15 cellular contexts compared by ENCODE assay signal in the genomic region with DNA sequence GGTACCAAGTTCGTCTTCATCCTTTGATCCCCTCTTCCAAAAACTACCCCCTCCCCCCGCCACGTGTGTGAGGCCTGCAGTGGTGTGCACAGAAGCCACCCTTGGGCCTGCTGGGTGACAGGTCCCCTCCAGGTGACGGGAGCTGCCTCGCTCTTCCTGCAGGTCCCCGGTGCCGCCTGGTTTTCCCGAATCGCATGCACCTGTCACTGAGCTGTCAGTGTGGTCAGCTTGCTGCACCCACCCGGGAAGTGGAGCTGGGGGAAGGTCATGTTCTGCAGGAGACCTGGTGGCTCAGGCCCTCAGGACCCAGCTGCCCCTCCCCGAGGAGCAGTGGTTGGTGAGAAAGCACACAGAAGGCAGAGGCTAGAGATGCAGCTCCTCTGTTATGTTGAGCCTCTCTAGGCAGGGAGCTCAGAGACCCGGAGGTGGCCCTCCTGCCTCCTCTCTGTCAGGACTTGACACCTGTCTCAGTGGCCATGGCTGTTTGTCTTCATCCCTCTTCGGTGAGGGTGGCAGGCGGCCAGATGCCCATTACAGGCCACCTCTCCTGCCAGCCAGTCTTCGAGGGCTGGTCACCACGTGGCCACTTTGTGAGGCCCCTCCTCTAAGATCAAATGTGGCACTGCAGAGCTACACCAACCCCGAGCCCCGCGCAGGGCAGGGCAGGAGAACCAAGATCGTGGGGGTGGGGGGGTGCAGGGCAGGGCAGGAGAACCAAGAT.
DNase-seq lines count a peak whose midpoint lies in the region; ATAC-seq and TF ChIP-seq lines count a peak whose summit lies in the region.
"Had no signal": no experiment of that assay in that cellular context is flagged by ENCODE, and none has a peak within 500 bp of the region (broad histone marks: within the 10 kb centered on the region; RNA-seq: fewer than 3 reads in every experiment).

No MANE protein-coding gene starts in this region.

- H2AFZ ChIP-seq in DND-41 (ENCODE audit: low read depth, low read length): no peak overlapping the region

- H3K4me3 Mint-ChIP-seq in CD4-positive, alpha-beta T cell: peak overlapping the region; percentile 75
- H3K4me3 Mint-ChIP-seq in activated naive CD8-positive, alpha-beta T cell treated with anti-CD3 and anti-CD28 coated beads for 36 hours: no peak overlapping the region

- peak overlapping the region; percentile 28; the same call in 1 of the 2 replicates for H3K4me2 ChIP-seq in DND-41 (ENCODE audit: insufficient read depth, low read length)

- intact Hi-C loops in CD4-positive, alpha-beta T cell (cut with DNase I, micrococcal nuclease): loop anchor here in 1 of 2 experiments (2.0 kb wide), 1 partner anchor 28 kb away; no protein-coding TSS in a partner anchor
- intact Hi-C loops in spleen (cut with DNase I; ENCODE audit: low total_unique reads): no loop called here

- DNase-seq in CD4-positive, alpha-beta T cell: no peak
- DNase-seq in DND-41 (no peak), myocyte (ENCODE audit: low read depth) (peak; percentile 64), NCI-H1105 treated with DMSO at 0.1 percent for 48 hours (lab: John Stamatoyannopoulos, UW) (no peak), substantia nigra (lab: John Stamatoyannopoulos, UW) (no peak), spleen (no peak)
- no peak for DNase-seq in activated naive CD8-positive, alpha-beta T cell treated with anti-CD3 and anti-CD28 coated beads for 36 hours
- DNase-seq: activated CD4-positive, alpha-beta T cell treated with anti-CD3 and anti-CD28 coated beads, Interleukin-2, amount 50 U/mL, for 1 hour; activated gamma-delta T cell treated with Interleukin-2 at 50 U/mL for 16 hours; mammary epithelial cell; NCI-H2171; occipital lobe; SIG-M5; stimulated activated CD4-positive, alpha-beta T cell treated with anti-CD3 and anti-CD28 coated beads, Interleukin-4, amount 100 ng/mL, for 1 hour had no signal

- H3K36me3 ChIP-seq in DND-41 (ENCODE audit: insufficient read depth, low read length) (no peaks in the 10 kb centered on the region), spleen (no peaks in the 10 kb centered on the region)
- H3K36me3 ChIP-seq: HAP-1 had no signal

- H3K4me3 ChIP-seq in DND-41 (ENCODE audit: low read depth in 1 of 2, low read length in 2 of 2) (no peak overlapping the region), spleen (no peak overlapping the region)
- H3K4me3 ChIP-seq: HAP-1 had no signal

- peaks cover 77% of the 10 kb centered on the region for H3K4me1 Mint-ChIP-seq in CD4-positive, alpha-beta T cell (ENCODE audit: low read depth)
- H3K4me1 Mint-ChIP-seq in activated naive CD8-positive, alpha-beta T cell treated with anti-CD3 and anti-CD28 coated beads for 36 hours: peaks cover 59% of the 10 kb centered on the region

- H3K27ac ChIP-seq in CD4-positive, alpha-beta T cell (ENCODE audit: low read depth, low read length): no peak overlapping the region
- H3K27ac ChIP-seq in DND-41 (ENCODE audit: low read length): peak overlapping the region; percentile 39; the same call in 1 of the 2 replicates
- no peak overlapping the region for H3K27ac ChIP-seq in substantia nigra (ENCODE audit: low read depth, low read length, poor library complexity, severe bottlenecking)
- H3K27ac ChIP-seq in spleen: peak overlapping the region in 4 of 8 donors; percentile 84 to 88 (median 85)

- peaks cover 47% of the 10 kb centered on the region for H3K79me2 ChIP-seq in DND-41 (ENCODE audit: insufficient read depth, low read length)

- no peak for TF ChIP-seq POLR2A in spleen (IDR thresholded peaks at IDR 0.05)

- no peaks in the 10 kb centered on the region for H3K9me3 Mint-ChIP-seq in CD4-positive, alpha-beta T cell
- no peaks in the 10 kb centered on the region for H3K9me3 Mint-ChIP-seq in activated naive CD8-positive, alpha-beta T cell treated with anti-CD3 and anti-CD28 coated beads for 36 hours

- H4K20me1 ChIP-seq in DND-41 (ENCODE audit: insufficient read depth, low read length): peaks cover 78% of the 10 kb centered on the region

- peak overlapping the region; percentile 99 for H3K27ac Mint-ChIP-seq in CD4-positive, alpha-beta T cell
- H3K27ac Mint-ChIP-seq in activated naive CD8-positive, alpha-beta T cell treated with anti-CD3 and anti-CD28 coated beads for 36 hours: peak overlapping the region; percentile 62

- no peak for ATAC-seq in CD4-positive, alpha-beta T cell (ENCODE audit: poor library complexity)
- no peak for ATAC-seq in DND-41 (ENCODE audit: insufficient read depth, low read depth)

- POLR2A ChIA-PET in CD4-positive, alpha-beta T cell (lab: Charles Lee): interaction anchor here (0.6 to 4.1 kb wide), 6 partner anchors 11 to 60 kb away, joined by 3 to 31 read pairs (median 5); no protein-coding TSS in a partner anchor

- H3K9me3 ChIP-seq in CD4-positive, alpha-beta T cell (ENCODE audit: control insufficient read depth, low read length): no peaks in the 10 kb centered on the region
- H3K9me3 ChIP-seq in DND-41 (ENCODE audit: insufficient read depth, low read length, severe bottlenecking) (no peaks in the 10 kb centered on the region), spleen (no peaks in the 10 kb centered on the region)
- H3K9me3 ChIP-seq: HAP-1 had no signal

- TF ChIP-seq CTCF in CD4-positive, alpha-beta T cell (IDR thresholded peaks at IDR 0.05): no peak
- TF ChIP-seq CTCF in DND-41 (IDR thresholded peaks at IDR 0.05; ENCODE audit: borderline replicate concordance, extremely low read depth, low read length, poor library complexity, severe bottlenecking) (no peak), spleen (IDR thresholded peaks at IDR 0.05 in 8 of 11, conservative IDR thresholded peaks at IDR 0.05 in 3 of 11) (no peak)

- no peaks in the 10 kb centered on the region for H3K27me3 Mint-ChIP-seq in CD4-positive, alpha-beta T cell
- H3K27me3 Mint-ChIP-seq in activated naive CD8-positive, alpha-beta T cell treated with anti-CD3 and anti-CD28 coated beads for 36 hours: no peaks in the 10 kb centered on the region

- H3K27me3 ChIP-seq in CD4-positive, alpha-beta T cell (ENCODE audit: control insufficient read depth, insufficient read depth, low read length): no peaks in the 10 kb centered on the region
- H3K27me3 ChIP-seq in DND-41 (ENCODE audit: insufficient read depth, low read length, poor library complexity) (no peaks in the 10 kb centered on the region), spleen (replicated peaks in 1 of 7) (peaks cover 0 to 6% (median 0%) of the 10 kb centered on the region in 7 donors)

- CTCF ChIA-PET in CD4-positive, alpha-beta T cell (lab: Charles Lee): interaction anchor here (1.1 kb wide), 1 partner anchor 94 kb away, joined by 3 read pairs; no protein-coding TSS in a partner anchor

- H3K4me1 ChIP-seq in DND-41 (ENCODE audit: insufficient read depth, low read length) (peaks cover 43% of the 10 kb centered on the region), spleen (peaks cover 53 to 92% (median 79%) of the 10 kb centered on the region in 6 donors)
- H3K4me1 ChIP-seq: HAP-1 had no signal

- 82 to 86% (median 83%) methylated on average over 19 to 20 of the region's 20 CpGs for WGBS in spleen, 5 donors

- H3K36me3 Mint-ChIP-seq in CD4-positive, alpha-beta T cell (ENCODE audit: low read depth): peaks cover 63% of the 10 kb centered on the region
- H3K36me3 Mint-ChIP-seq in activated naive CD8-positive, alpha-beta T cell treated with anti-CD3 and anti-CD28 coated beads for 36 hours: peaks cover 11% of the 10 kb centered on the region

- no peak overlapping the region for H3K9ac ChIP-seq in DND-41 (ENCODE audit: low read depth, low read length)
